Comparison of ENCODE assay signal across 33 cellular contexts in genomic region chr4:1806223-1806564, GRCh38. TPM values are rescaled to one million over a fixed set of nuclear protein-coding genes. Genes with fewer than 3 reads are reported as not detected.
"Had no signal": no experiment of that assay in that cellular context is flagged by ENCODE, and none has a peak within 500 bp of the region (broad histone marks: within the 10 kb centered on the region; RNA-seq: fewer than 3 reads in every experiment).

No MANE protein-coding gene starts in this region.

- H3K4me3 Mint-ChIP-seq: immature natural killer cell; naive thymus-derived CD8-positive, alpha-beta T cell; nephron progenitor cell; stimulated activated naive CD8-positive, alpha-beta T cell treated with anti-CD3 and anti-CD28 coated beads, Interleukin-15, amount 100 ng/mL, for 72 hours had no signal

- H3K4me1 ChIP-seq: heart right ventricle, lower lobe of right lung, pancreas, upper lobe of right lung, uterus had no signal

- H3K27me3 ChIP-seq: esophagus squamous epithelium, heart right ventricle, pancreas, right lobe of liver, suprapubic skin, transverse colon, upper lobe of right lung, uterus had no signal

- H3K4me1 Mint-ChIP-seq: immature natural killer cell; naive thymus-derived CD8-positive, alpha-beta T cell; stimulated activated naive CD8-positive, alpha-beta T cell treated with anti-CD3 and anti-CD28 coated beads, Interleukin-15, amount 100 ng/mL, for 72 hours had no signal

- H3K9me3 Mint-ChIP-seq: immature natural killer cell; naive thymus-derived CD8-positive, alpha-beta T cell; nephron progenitor cell; stimulated activated naive CD8-positive, alpha-beta T cell treated with anti-CD3 and anti-CD28 coated beads, Interleukin-15, amount 100 ng/mL, for 72 hours had no signal

- ATAC-seq: heart right ventricle; left colon; left ventricle myocardium superior; lower lobe of right lung; naive thymus-derived CD8-positive, alpha-beta T cell; pancreas; stimulated activated naive CD8-positive, alpha-beta T cell treated with anti-CD3 and anti-CD28 coated beads, Interleukin-15, amount 100 ng/mL, for 72 hours; upper lobe of right lung had no signal

- H3K4me3 ChIP-seq: coronary artery, esophagus squamous epithelium, heart right ventricle, lower lobe of right lung, pancreas, right lobe of liver, suprapubic skin, transverse colon, upper lobe of right lung, uterus had no signal

- DNase-seq: dermis blood vessel endothelial cell; effector memory CD4-positive, alpha-beta T cell; erythroblast; esophagus squamous epithelium; foreskin melanocyte; glutamatergic neuron; hippocampal formation; immature natural killer cell; islet precursor cell; kidney glomerular epithelial cell; left ventricle myocardium superior; lower lobe of right lung; naive thymus-derived CD8-positive, alpha-beta T cell; nephron progenitor cell; occipital lobe; right lobe of liver; small intestine; stimulated activated CD4-positive, alpha-beta T cell treated with anti-CD3 and anti-CD28 coated beads, Interleukin-12 subunit alpha, Interleukin-12 subunit beta, amount 100 ng/mL, for 4 hours; stimulated activated CD4-positive, alpha-beta T cell treated with anti-CD3 and anti-CD28 coated beads, Interleukin-1b, Interleukin-23, amount 100 ng/mL, for 48 hours; stimulated activated CD4-positive, alpha-beta T cell treated with anti-CD3 and anti-CD28 coated beads, Interleukin-4, amount 100 ng/mL, for 1 hour; stimulated activated CD8-positive, alpha-beta memory T cell treated with anti-CD3 and anti-CD28 coated beads, Interleukin-4, amount 100 ng/mL, for 48 hours; stimulated activated naive CD4-positive, alpha-beta T cell; stimulated activated naive CD8-positive, alpha-beta T cell treated with anti-CD3 and anti-CD28 coated beads, Interleukin-15, amount 100 ng/mL, for 72 hours; transverse colon; upper lobe of right lung; uterus had no signal

- H3K27ac ChIP-seq: coronary artery, heart right ventricle, lower lobe of right lung, pancreas, right lobe of liver, suprapubic skin, transverse colon, upper lobe of right lung, uterus had no signal

- H3K27ac Mint-ChIP-seq: immature natural killer cell; naive thymus-derived CD8-positive, alpha-beta T cell; nephron progenitor cell; progenitor cell of endocrine pancreas; stimulated activated naive CD8-positive, alpha-beta T cell treated with anti-CD3 and anti-CD28 coated beads, Interleukin-15, amount 100 ng/mL, for 72 hours had no signal

- FAIRE-seq: pancreas, small intestine had no signal

- H3K9me3 ChIP-seq: esophagus squamous epithelium, heart right ventricle, lower lobe of right lung, pancreas, right lobe of liver, suprapubic skin, transverse colon, upper lobe of right lung, uterus had no signal

- H3K36me3 ChIP-seq: transverse colon, uterus had no signal

- H3K27me3 Mint-ChIP-seq: naive thymus-derived CD8-positive, alpha-beta T cell; progenitor cell of endocrine pancreas; stimulated activated naive CD8-positive, alpha-beta T cell treated with anti-CD3 and anti-CD28 coated beads, Interleukin-15, amount 100 ng/mL, for 72 hours had no signal

- H3K36me3 Mint-ChIP-seq: immature natural killer cell; naive thymus-derived CD8-positive, alpha-beta T cell had no signal

RNA-seq across cellular contexts. Expression of gene FGFR3, which starts 13.1 kb away (rescaled TPM):
- total RNA-seq: myocyte; naive thymus-derived CD8-positive, alpha-beta T cell had no signal
- polyA plus RNA-seq: immature natural killer cell had no signal
